ENCODE assay signal across 8 cellular contexts in genomic region chr1:148735538-148735937, GRCh38. TPM values are rescaled to one million over a fixed set of nuclear protein-coding genes. Genes with fewer than 3 reads are reported as not detected.
A peak's percentile ranks its signal among the peaks of the same experiment; 100 is the strongest.
DNase-seq lines count a peak whose midpoint lies in the region; ATAC-seq lines count a peak whose summit lies in the region.
"Not testable (repeated sequence)": the region's sequence is repeated elsewhere in the genome, so short reads cannot be mapped to it uniquely, and the experiment has no call there.
"Had no signal": no experiment of that assay in that cellular context is flagged by ENCODE, and none has a peak within 500 bp of the region (broad histone marks: within the 10 kb centered on the region; RNA-seq: fewer than 3 reads in every experiment).

No MANE protein-coding gene starts in this region.

- H3K27me3 ChIP-seq in right cardiac atrium (ENCODE audit: control insufficient read depth, insufficient read depth) = not testable (repeated sequence)

- no CpG with 5 or more reads among the region's 1 CpG for WGBS in right cardiac atrium

- not testable (repeated sequence) for H3K9me3 Mint-ChIP-seq in activated naive CD8-positive, alpha-beta T cell treated with anti-CD3 and anti-CD28 coated beads, Interleukin-2, amount 10 ng/mL, durations not matched to agents 7 days and 5 days; natural killer cell treated with Interleukin-12 subunit alpha and Interleukin-12 subunit beta and Interleukin-15 and Interleukin-18, amount 100 ng/mL, for 72 hours

- not testable (repeated sequence) for H3K4me1 ChIP-seq in right cardiac atrium (ENCODE audit: control insufficient read depth, insufficient read depth, low read length)

- not testable (repeated sequence) for H3K27ac ChIP-seq in right cardiac atrium (ENCODE audit: low read length)

- H3K4me1 Mint-ChIP-seq in activated naive CD8-positive, alpha-beta T cell treated with anti-CD3 and anti-CD28 coated beads, Interleukin-2, amount 10 ng/mL, durations not matched to agents 7 days and 5 days; natural killer cell treated with Interleukin-12 subunit alpha and Interleukin-12 subunit beta and Interleukin-15 and Interleukin-18, amount 100 ng/mL, for 72 hours (ENCODE audit: low read depth in 2 of 2): not testable (repeated sequence)

- not testable (repeated sequence) for H3K4me3 Mint-ChIP-seq in activated naive CD8-positive, alpha-beta T cell treated with anti-CD3 and anti-CD28 coated beads, Interleukin-2, amount 10 ng/mL, durations not matched to agents 7 days and 5 days; natural killer cell treated with Interleukin-12 subunit alpha and Interleukin-12 subunit beta and Interleukin-15 and Interleukin-18, amount 100 ng/mL, for 72 hours

- H3K27me3 Mint-ChIP-seq in activated naive CD8-positive, alpha-beta T cell treated with anti-CD3 and anti-CD28 coated beads, Interleukin-2, amount 10 ng/mL, durations not matched to agents 7 days and 5 days; natural killer cell treated with Interleukin-12 subunit alpha and Interleukin-12 subunit beta and Interleukin-15 and Interleukin-18, amount 100 ng/mL, for 72 hours: not testable (repeated sequence)

- intact Hi-C loops in right cardiac atrium (cut with DNase I) = not testable (repeated sequence)

- H3K9me3 ChIP-seq in right cardiac atrium (ENCODE audit: control insufficient read depth, low read length) = not testable (repeated sequence)

- H3K36me3 Mint-ChIP-seq in activated naive CD8-positive, alpha-beta T cell treated with anti-CD3 and anti-CD28 coated beads, Interleukin-2, amount 10 ng/mL, durations not matched to agents 7 days and 5 days; natural killer cell treated with Interleukin-12 subunit alpha and Interleukin-12 subunit beta and Interleukin-15 and Interleukin-18, amount 100 ng/mL, for 72 hours: not testable (repeated sequence)

- POLR2A ChIA-PET in activated naive CD8-positive, alpha-beta T cell treated with anti-CD3 and anti-CD28 coated beads, Interleukin-2, amount 10 ng/mL, durations not matched to agents 7 days and 5 days (lab: Charles Lee) = not testable (repeated sequence)

- not testable (repeated sequence) for H3K27ac Mint-ChIP-seq in activated naive CD8-positive, alpha-beta T cell treated with anti-CD3 and anti-CD28 coated beads, Interleukin-2, amount 10 ng/mL, durations not matched to agents 7 days and 5 days; natural killer cell treated with Interleukin-12 subunit alpha and Interleukin-12 subunit beta and Interleukin-15 and Interleukin-18, amount 100 ng/mL, for 72 hours

- peak; percentile 48 for ATAC-seq in GM18858 (IDR thresholded peaks at IDR 0.05; ENCODE audit: unreplicated experiment)
- ATAC-seq in GM21381 (IDR thresholded peaks at IDR 0.05; ENCODE audit: unreplicated experiment) = peak; percentile 54
- peak; percentile 62 for ATAC-seq in HG02885 (IDR thresholded peaks at IDR 0.05; ENCODE audit: poor library complexity, unreplicated experiment)
- ATAC-seq in HG03442 (IDR thresholded peaks at IDR 0.05; ENCODE audit: unreplicated experiment) = peak; percentile 47
- ATAC-seq in activated naive CD8-positive, alpha-beta T cell treated with anti-CD3 and anti-CD28 coated beads, Interleukin-2, amount 10 ng/mL, durations not matched to agents 7 days and 5 days (ENCODE audit: low read depth) = peak; percentile 61
- ATAC-seq in right cardiac atrium = peak; percentile 39 to 56
- peak; percentile 81 to 86 for ATAC-seq in natural killer cell treated with Interleukin-12 subunit alpha and Interleukin-12 subunit beta and Interleukin-15 and Interleukin-18, amount 100 ng/mL, for 72 hours

- not testable (repeated sequence) for H3K4me3 ChIP-seq in right cardiac atrium (ENCODE audit: low read length)

- DNase-seq in activated naive CD8-positive, alpha-beta T cell treated with anti-CD3 and anti-CD28 coated beads, Interleukin-2, amount 10 ng/mL, durations not matched to agents 7 days and 5 days; right cardiac atrium; natural killer cell treated with Interleukin-12 subunit alpha and Interleukin-12 subunit beta and Interleukin-15 and Interleukin-18, amount 100 ng/mL, for 72 hours (ENCODE audit: low spot score): not testable (repeated sequence)

RNA-seq across cellular contexts. Expression of gene NUDT4B, which starts 13.0 kb away (rescaled TPM):
- total RNA-seq in activated naive CD8-positive, alpha-beta T cell treated with anti-CD3 and anti-CD28 coated beads, Interleukin-2, amount 10 ng/mL, durations not matched to agents 7 days and 5 days = not detected
- under 1 TPM in 1 of 4 donors, not detected in 3; 0.63 TPM for total RNA-seq in right cardiac atrium
- polyA plus RNA-seq in right cardiac atrium = 1.2 TPM
- total RNA-seq in natural killer cell treated with Interleukin-12 subunit alpha and Interleukin-12 subunit beta and Interleukin-15 and Interleukin-18, amount 100 ng/mL, for 72 hours = 1 to 10 TPM; 2.4 to 3.1 TPM
- total RNA-seq: left ventricle myocardium inferior had no signal
